ENCODE assay signal across 15 cellular contexts in the genomic region with DNA sequence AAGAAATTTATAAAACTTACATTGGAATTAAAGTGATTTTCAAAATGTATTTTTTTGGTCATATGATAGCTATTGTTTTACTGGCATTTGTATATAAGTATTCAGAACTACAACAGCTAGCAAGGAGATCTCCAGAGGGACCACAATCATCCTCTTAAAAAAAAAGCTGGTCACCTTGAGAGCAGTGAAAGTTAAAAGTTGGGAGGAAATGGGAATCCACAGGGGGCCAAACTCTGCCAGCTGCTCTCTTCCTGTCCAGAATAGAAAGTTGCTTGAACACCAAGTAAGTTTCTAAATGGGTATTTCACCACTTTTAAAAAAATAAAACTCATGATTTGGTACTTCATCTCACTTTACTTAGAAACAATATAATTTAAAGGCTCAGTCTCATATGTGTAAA.
A peak's percentile ranks its signal among the peaks of the same experiment; 100 is the strongest.
DNase-seq lines count a peak whose midpoint lies in the region; ATAC-seq and TF ChIP-seq lines count a peak whose summit lies in the region.
"Had no signal": no experiment of that assay in that cellular context is flagged by ENCODE, and none has a peak within 500 bp of the region (broad histone marks: within the 10 kb centered on the region; RNA-seq: fewer than 3 reads in every experiment).

No MANE protein-coding gene starts in this region.

- no peaks in the 10 kb centered on the region for H3K79me1 ChIP-seq in mesendoderm (ENCODE audit: low read length)

- peak; percentile 13 for DNase-seq in LHCN-M2 (ENCODE audit: low read depth)
- DNase-seq in astrocyte of the cerebellum (ENCODE audit: low read depth), result peak; percentile 16
- DNase-seq in mesendoderm, result peak; percentile 59
- DNase-seq in ecto neural progenitor cell (ENCODE audit: low spot score), result no peak
- no peak for DNase-seq in stimulated activated naive CD8-positive, alpha-beta T cell treated with anti-CD3 and anti-CD28 coated beads, Interleukin-15, Interleukin-2, amounts not matched to agents 100 U/mL and 50 U/mL, for 24 hours
- DNase-seq: ACHN; NCI-H1417 treated with DMSO at 0.1 percent for 48 hours; NCI-H187 treated with DMSO at 0.1 percent for 48 hours; NCI-H526; NK-92 treated with Interleukin-12 subunit alpha and Interleukin-12 subunit beta, amount 100 ng/mL, for 24 hours; Right ventricle myocardium superior had no signal

- no peak for TF ChIP-seq CTCF in astrocyte of the cerebellum (IDR thresholded peaks at IDR 0.05; ENCODE audit: low read depth, low read length, missing control alignments)

- no peak overlapping the region for H2BK5ac ChIP-seq in mesendoderm (ENCODE audit: low read length)

- in situ Hi-C loops in astrocyte of the cerebellum (cut with HindIII; ENCODE audit: low sequenced_read_pairs), result no loop called here

- no peak for ATAC-seq in HG02678 (IDR thresholded peaks at IDR 0.05; ENCODE audit: unreplicated experiment)
- no peak for ATAC-seq in stimulated activated naive CD8-positive, alpha-beta T cell treated with anti-CD3 and anti-CD28 coated beads, Interleukin-15, Interleukin-2, amounts not matched to agents 100 U/mL and 50 U/mL, for 24 hours
- ATAC-seq in GM18505 (IDR thresholded peaks at IDR 0.05; ENCODE audit: unreplicated experiment), result no peak

- no peak overlapping the region for H4K5ac ChIP-seq in mesendoderm (ENCODE audit: low read length)

- no peak overlapping the region for H3K27ac ChIP-seq in BLaER1
- H3K27ac ChIP-seq in mesendoderm (ENCODE audit: low read depth, low read length), result no peak overlapping the region
- H3K27ac ChIP-seq: KMS-11 had no signal

- no peak overlapping the region for H4K8ac ChIP-seq in mesendoderm (ENCODE audit: low read depth, low read length)

- H3K4me1 ChIP-seq in BLaER1 (peaks cover 7% of the 10 kb centered on the region; the same call in 1 of the 2 replicates), mesendoderm (ENCODE audit: control insufficient read depth, low read depth, low read length) (no peaks in the 10 kb centered on the region)

- no peak overlapping the region for H3K56ac ChIP-seq in mesendoderm (ENCODE audit: low read length)

- no peak overlapping the region for H2AK5ac ChIP-seq in mesendoderm (ENCODE audit: low read length)

- no peaks in the 10 kb centered on the region for H3K9me3 ChIP-seq in BLaER1

- H3K4ac ChIP-seq in mesendoderm (ENCODE audit: low read depth, low read length), result no peak overlapping the region

- no peaks in the 10 kb centered on the region for H3K27me3 ChIP-seq in BLaER1
- H3K27me3 ChIP-seq in mesendoderm (ENCODE audit: insufficient read depth, low read length, poor library complexity), result no peaks in the 10 kb centered on the region

- no peak overlapping the region for H3K23ac ChIP-seq in mesendoderm (ENCODE audit: low read length)

- no peak overlapping the region for H3K18ac ChIP-seq in mesendoderm (ENCODE audit: low read length)

- no peak overlapping the region for H2BK15ac ChIP-seq in mesendoderm (replicated peaks; ENCODE audit: low read depth)

- no peaks in the 10 kb centered on the region for H3K79me2 ChIP-seq in mesendoderm (ENCODE audit: control insufficient read depth, insufficient read depth, low read length)

- no peak for TF ChIP-seq POLR2A in GM18505 (IDR thresholded peaks at IDR 0.05; ENCODE audit: borderline replicate concordance, extremely low read depth, insufficient read depth, insufficient read length)

- H2BK120ac ChIP-seq in mesendoderm (ENCODE audit: low read depth, low read length), result no peak overlapping the region

- H3K36me3 ChIP-seq in BLaER1, result no peaks in the 10 kb centered on the region
- no peaks in the 10 kb centered on the region for H3K36me3 ChIP-seq in mesendoderm (ENCODE audit: control insufficient read depth, insufficient read depth, low read length)

- H3K4me3 ChIP-seq in BLaER1 (no peak overlapping the region), astrocyte of the cerebellum (ENCODE audit: low read depth, low read length) (no peak overlapping the region), mesendoderm (ENCODE audit: low read length) (no peak overlapping the region)

- H3K4me2 ChIP-seq in BLaER1, result 0 out of 2 replicates have a peak overlapping the region, but pooled peaks have one; percentile 10
- H3K4me2 ChIP-seq in mesendoderm (ENCODE audit: low read length), result no peak overlapping the region
- H3K4me2 ChIP-seq: KMS-11 had no signal

- H4K20me1 ChIP-seq in BLaER1, result no peaks in the 10 kb centered on the region

- H3K9ac ChIP-seq in BLaER1 (no peak overlapping the region), mesendoderm (ENCODE audit: low read length) (no peak overlapping the region)
- H3K9ac ChIP-seq: KMS-11 had no signal

Comparison
In these comparisons a context has a peak if more than half of its experiments do, and no peak if none do; other contexts are left out.
1. DNase-seq: peak in LHCN-M2 (single experiment), astrocyte of the cerebellum (single experiment) and mesendoderm (single experiment); none in ecto neural progenitor cell (single experiment) and stimulated activated naive CD8-positive, alpha-beta T cell treated with anti-CD3 and anti-CD28 coated beads, Interleukin-15, Interleukin-2, amounts not matched to agents 100 U/mL and 50 U/mL, for 24 hours (single experiment).